Comparison of ENCODE assay signal across 15 cellular contexts in genomic region chr7:29352041-29352440, GRCh38.
"Had no signal": no experiment of that assay in that cellular context is flagged by ENCODE, and none has a peak within 500 bp of the region (broad histone marks: within the 10 kb centered on the region; RNA-seq: fewer than 3 reads in every experiment).

No MANE protein-coding gene starts in this region.

- H3K4me3 ChIP-seq: cardiac muscle cell, right atrium auricular region, smooth muscle cell, upper lobe of left lung had no signal

- H3K36me3 ChIP-seq: cardiac muscle cell, neutrophil, right atrium auricular region, upper lobe of left lung had no signal

- H3K27me3 ChIP-seq: cardiac muscle cell, neutrophil, right atrium auricular region, upper lobe of left lung had no signal

- H3K9me3 ChIP-seq: neutrophil, right atrium auricular region, upper lobe of left lung had no signal

- H3K27ac Mint-ChIP-seq: activated CD8-positive, alpha-beta T cell treated with anti-CD3 and anti-CD28 coated beads, Interleukin-2, amount 10 ng/mL, durations not matched to agents 7 days and 5 days; stimulated activated effector memory CD8-positive, alpha-beta T cell treated with anti-CD3 and anti-CD28 coated beads, Interleukin-12 subunit alpha, Interleukin-12 subunit beta, amount 100 ng/mL, for 72 hours had no signal

- H3K36me3 Mint-ChIP-seq: naive B cell; stimulated activated effector memory CD8-positive, alpha-beta T cell treated with anti-CD3 and anti-CD28 coated beads, Interleukin-12 subunit alpha, Interleukin-12 subunit beta, amount 100 ng/mL, for 72 hours had no signal

- H3K4me1 Mint-ChIP-seq: naive B cell; stimulated activated effector memory CD8-positive, alpha-beta T cell treated with anti-CD3 and anti-CD28 coated beads, Interleukin-12 subunit alpha, Interleukin-12 subunit beta, amount 100 ng/mL, for 72 hours had no signal

- H3K27ac ChIP-seq: cardiac muscle cell, neutrophil, right atrium auricular region, upper lobe of left lung had no signal

- H3K4me3 Mint-ChIP-seq: activated CD8-positive, alpha-beta T cell treated with anti-CD3 and anti-CD28 coated beads, Interleukin-2, amount 10 ng/mL, durations not matched to agents 7 days and 5 days; naive B cell; stimulated activated effector memory CD8-positive, alpha-beta T cell treated with anti-CD3 and anti-CD28 coated beads, Interleukin-12 subunit alpha, Interleukin-12 subunit beta, amount 100 ng/mL, for 72 hours had no signal

- H3K9me3 Mint-ChIP-seq: stimulated activated effector memory CD8-positive, alpha-beta T cell treated with anti-CD3 and anti-CD28 coated beads, Interleukin-12 subunit alpha, Interleukin-12 subunit beta, amount 100 ng/mL, for 72 hours had no signal

- ATAC-seq: activated CD8-positive, alpha-beta T cell treated with anti-CD3 and anti-CD28 coated beads, Interleukin-2, amount 10 ng/mL, durations not matched to agents 7 days and 5 days; esophagus mucosa; stimulated activated effector memory CD8-positive, alpha-beta T cell treated with anti-CD3 and anti-CD28 coated beads, Interleukin-12 subunit alpha, Interleukin-12 subunit beta, amount 100 ng/mL, for 72 hours had no signal

- DNase-seq: activated CD4-positive, alpha-beta T cell treated with anti-CD3 and anti-CD28 coated beads for 4 hours; activated CD8-positive, alpha-beta T cell treated with anti-CD3 and anti-CD28 coated beads, Interleukin-2, amount 10 ng/mL, durations not matched to agents 7 days and 5 days; activated naive CD4-positive, alpha-beta T cell treated with Interleukin-2 at 50 U/mL for 16 hours; cortex of kidney; hippocampal formation; kidney glomerular epithelial cell; naive B cell; T-helper 1 cell; upper lobe of left lung had no signal

- H3K4me2 ChIP-seq: smooth muscle cell had no signal

- H3K4me1 ChIP-seq: right atrium auricular region, upper lobe of left lung had no signal
